ENCODE assay signal across 22 cellular contexts in the genomic region with DNA sequence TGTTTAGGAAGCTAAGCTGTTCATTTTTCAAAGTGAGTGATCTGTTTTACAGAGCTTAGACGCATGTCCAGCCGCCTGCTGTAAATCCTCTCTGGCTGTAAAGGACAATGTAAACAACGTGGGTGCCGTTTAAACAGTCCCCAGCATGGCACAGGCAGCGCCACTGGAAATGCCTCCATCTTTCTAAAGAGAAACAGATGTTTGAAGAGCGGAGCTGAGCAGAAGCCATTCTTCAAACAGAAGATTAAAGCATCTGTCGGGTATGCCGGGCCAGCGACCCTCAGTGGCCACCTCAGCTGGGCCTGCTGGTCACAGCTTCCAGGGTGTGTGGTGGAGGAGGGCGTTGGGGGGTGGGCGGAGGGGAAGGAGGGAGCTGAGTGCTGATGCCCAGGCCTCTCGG.
DNase-seq lines count a peak whose midpoint lies in the region; ATAC-seq, FAIRE-seq and TF ChIP-seq lines count a peak whose summit lies in the region.
"Had no signal": no experiment of that assay in that cellular context is flagged by ENCODE, and none has a peak within 500 bp of the region (broad histone marks: within the 10 kb centered on the region; RNA-seq: fewer than 3 reads in every experiment).

No MANE protein-coding gene starts in this region.

- CTCF ChIA-PET in activated CD8-positive, alpha-beta memory T cell treated with anti-CD3 and anti-CD28 coated beads, Interleukin-2, amount 10 ng/mL, durations not matched to agents 7 days and 5 days (lab: Charles Lee): no interaction called here

- H3K27me3 Mint-ChIP-seq in activated CD8-positive, alpha-beta memory T cell treated with anti-CD3 and anti-CD28 coated beads, Interleukin-2, amount 10 ng/mL, durations not matched to agents 7 days and 5 days: peaks cover 16% of the 10 kb centered on the region

- H3K9me3 Mint-ChIP-seq in activated CD8-positive, alpha-beta memory T cell treated with anti-CD3 and anti-CD28 coated beads, Interleukin-2, amount 10 ng/mL, durations not matched to agents 7 days and 5 days (ENCODE audit: low read depth): peaks cover 8% of the 10 kb centered on the region
- H3K9me3 Mint-ChIP-seq: CD8-positive, alpha-beta T cell had no signal

- no peak for ATAC-seq in activated CD8-positive, alpha-beta memory T cell treated with anti-CD3 and anti-CD28 coated beads, Interleukin-2, amount 10 ng/mL, durations not matched to agents 7 days and 5 days
- ATAC-seq: CD8-positive, alpha-beta T cell; HepG2 had no signal

- no peak for FAIRE-seq in H54 (lab: Jason Lieb, UNC)
- FAIRE-seq: D721Med, HepG2 had no signal

- H3K27ac Mint-ChIP-seq in activated CD8-positive, alpha-beta memory T cell treated with anti-CD3 and anti-CD28 coated beads, Interleukin-2, amount 10 ng/mL, durations not matched to agents 7 days and 5 days: no peak overlapping the region
- H3K27ac Mint-ChIP-seq: HFFc6 had no signal

- no peak for TF ChIP-seq POLR2A in H54 (IDR thresholded peaks at IDR 0.05; ENCODE audit: low read depth, low read length)

- no peak overlapping the region for H3K4me3 Mint-ChIP-seq in activated CD8-positive, alpha-beta memory T cell treated with anti-CD3 and anti-CD28 coated beads, Interleukin-2, amount 10 ng/mL, durations not matched to agents 7 days and 5 days
- H3K4me3 Mint-ChIP-seq: CD8-positive, alpha-beta T cell; HFFc6 had no signal

- no peaks in the 10 kb centered on the region for H3K4me1 Mint-ChIP-seq in activated CD8-positive, alpha-beta memory T cell treated with anti-CD3 and anti-CD28 coated beads, Interleukin-2, amount 10 ng/mL, durations not matched to agents 7 days and 5 days

- H3K36me3 Mint-ChIP-seq in activated CD8-positive, alpha-beta memory T cell treated with anti-CD3 and anti-CD28 coated beads, Interleukin-2, amount 10 ng/mL, durations not matched to agents 7 days and 5 days: no peaks in the 10 kb centered on the region
- H3K36me3 Mint-ChIP-seq: CD8-positive, alpha-beta T cell had no signal

- peak; percentile 24 for DNase-seq in activated CD8-positive, alpha-beta memory T cell treated with anti-CD3 and anti-CD28 coated beads for 24 hours
- DNase-seq in activated CD8-positive, alpha-beta memory T cell treated with anti-CD3 and anti-CD28 coated beads, Interleukin-2, amount 10 ng/mL, durations not matched to agents 7 days and 5 days: no peak
- DNase-seq in NCI-H69 (lab: John Stamatoyannopoulos, UW) (peak; percentile 70), islet precursor cell (peak; percentile 42), ureter (ENCODE audit: low spot score) (peak; percentile 27), SW 1271 (lab: John Stamatoyannopoulos, UW) (no peak), NCI-H2196 (lab: John Stamatoyannopoulos, UW; ENCODE audit: unreplicated experiment) (no peak), H54 (ENCODE audit: insufficient read length, low spot score) (no peak)
- DNase-seq: DMS79 treated with DMSO at 0.1 percent for 48 hours, HFFc6, KG1, MV-4-11, NCI-H1694, NCI-H2107, NCI-H226, NCI-H82, PC-9, SJCRH30, T-helper 2 cell had no signal

Comparison
In these comparisons a context has a peak if more than half of its experiments do, and no peak if none do; other contexts are left out.
1. DNase-seq: peak in activated CD8-positive, alpha-beta memory T cell treated with anti-CD3 and anti-CD28 coated beads for 24 hours (single experiment), NCI-H69 (single experiment), islet precursor cell (single experiment) and ureter (single experiment); none in activated CD8-positive, alpha-beta memory T cell treated with anti-CD3 and anti-CD28 coated beads, Interleukin-2, amount 10 ng/mL, durations not matched to agents 7 days and 5 days (single experiment), SW 1271 (0 of 2), NCI-H2196 (single experiment) and H54 (single experiment).